ENCODE assay signal across 9 cellular contexts in genomic region chr17:68253426-68253825, GRCh38. TPM values are rescaled to one million over a fixed set of nuclear protein-coding genes. Genes with fewer than 3 reads are reported as not detected.
DNase-seq lines count a peak whose midpoint lies in the region; ATAC-seq and TF ChIP-seq lines count a peak whose summit lies in the region.
"Not testable (repeated sequence)": the region's sequence is repeated elsewhere in the genome, so short reads cannot be mapped to it uniquely, and the experiment has no call there.
"Had no signal": no experiment of that assay in that cellular context is flagged by ENCODE, and none has a peak within 500 bp of the region (broad histone marks: within the 10 kb centered on the region; RNA-seq: fewer than 3 reads in every experiment).

No MANE protein-coding gene starts in this region.

- H3K27me3 ChIP-seq in CD4-positive, CD25-positive, alpha-beta regulatory T cell (ENCODE audit: control insufficient read depth, insufficient read depth, low read length); effector memory CD4-positive, alpha-beta T cell (replicated peaks; ENCODE audit: control insufficient read depth, insufficient read depth, low read length, poor library complexity, severe bottlenecking); stomach: not testable (repeated sequence)

- POLR2A ChIA-PET in activated CD8-positive, alpha-beta T cell treated with anti-CD3 and anti-CD28 coated beads for 36 hours (lab: Charles Lee) = interaction anchor here (0.6 to 1.5 kb wide), 2 partner anchors 48 to 185 kb away, joined by 3 to 4 read pairs; no protein-coding TSS in a partner anchor

- H3K9me3 ChIP-seq in CD4-positive, CD25-positive, alpha-beta regulatory T cell (ENCODE audit: control insufficient read depth in 2 of 2, low read length in 2 of 2); effector memory CD4-positive, alpha-beta T cell (ENCODE audit: control insufficient read depth, low read length); stomach: not testable (repeated sequence)

- not testable (repeated sequence) for TF ChIP-seq CTCF in activated CD8-positive, alpha-beta T cell treated with anti-CD3 and anti-CD28 coated beads for 36 hours (IDR thresholded peaks at IDR 0.05); natural killer cell (IDR thresholded peaks at IDR 0.05); stomach (IDR thresholded peaks at IDR 0.05)

- not testable (repeated sequence) for H3K9me3 Mint-ChIP-seq in CD4-positive, CD25-positive, alpha-beta regulatory T cell; IgD-negative memory B cell; T-helper 1 cell treated with Interleukin-12 subunit alpha and Interleukin-12 subunit beta and Interleukin-4 antibody, amounts not matched to agents 30 μg/mL and 1 μg/mL, for 36 hours; activated CD8-positive, alpha-beta T cell treated with anti-CD3 and anti-CD28 coated beads for 36 hours; activated naive CD4-positive, alpha-beta T cell treated with anti-CD3 and anti-CD28 coated beads, Interleukin-2, amount 10 ng/mL, durations not matched to agents 7 days and 5 days; natural killer cell

- intact Hi-C loops in activated CD8-positive, alpha-beta T cell treated with anti-CD3 and anti-CD28 coated beads for 36 hours (cut with micrococcal nuclease); stomach (cut with DNase I; ENCODE audit: low total_unique reads): not testable (repeated sequence)
- intact Hi-C loops in natural killer cell (cut with micrococcal nuclease) = loop anchor here (1.0 kb wide), 1 partner anchor 16 kb away; no protein-coding TSS in a partner anchor

- DNase-seq in CD4-positive, CD25-positive, alpha-beta regulatory T cell = peak in 2 of 3 donors; percentile 46 to 56
- not testable (repeated sequence) for DNase-seq in activated CD8-positive, alpha-beta T cell treated with anti-CD3 and anti-CD28 coated beads for 36 hours; activated naive CD4-positive, alpha-beta T cell treated with anti-CD3 and anti-CD28 coated beads, Interleukin-2, amount 10 ng/mL, durations not matched to agents 7 days and 5 days; effector memory CD4-positive, alpha-beta T cell; stomach
- DNase-seq in natural killer cell = peak; percentile 67

- TF ChIP-seq EP300 in stomach (IDR thresholded peaks at IDR 0.05) = not testable (repeated sequence)

- H3K36me3 ChIP-seq in CD4-positive, CD25-positive, alpha-beta regulatory T cell (ENCODE audit: control insufficient read depth, insufficient read depth, low read length); effector memory CD4-positive, alpha-beta T cell (ENCODE audit: control insufficient read depth, insufficient read depth, low read length): not testable (repeated sequence)
- H3K36me3 ChIP-seq in stomach = peaks cover 3 to 62% (median 57%) of the 10 kb centered on the region in 4 donors

- peak overlapping the region; percentile 81 to 93 (median 91) for H3K27ac Mint-ChIP-seq in CD4-positive, CD25-positive, alpha-beta regulatory T cell
- H3K27ac Mint-ChIP-seq in IgD-negative memory B cell (peak overlapping the region; percentile 54 to 88 (median 85)), natural killer cell (peak overlapping the region; percentile 97 to 100)
- peak overlapping the region; percentile 71 for H3K27ac Mint-ChIP-seq in T-helper 1 cell treated with Interleukin-12 subunit alpha and Interleukin-12 subunit beta and Interleukin-4 antibody, amounts not matched to agents 30 μg/mL and 1 μg/mL, for 36 hours
- peak overlapping the region; percentile 95 for H3K27ac Mint-ChIP-seq in activated CD8-positive, alpha-beta T cell treated with anti-CD3 and anti-CD28 coated beads for 36 hours
- peak overlapping the region; percentile 90 for H3K27ac Mint-ChIP-seq in activated naive CD4-positive, alpha-beta T cell treated with anti-CD3 and anti-CD28 coated beads, Interleukin-2, amount 10 ng/mL, durations not matched to agents 7 days and 5 days

- peaks cover 34% of the 10 kb centered on the region for H3K36me3 Mint-ChIP-seq in CD4-positive, CD25-positive, alpha-beta regulatory T cell
- not testable (repeated sequence) for H3K36me3 Mint-ChIP-seq in IgD-negative memory B cell, natural killer cell
- peaks cover 57% of the 10 kb centered on the region for H3K36me3 Mint-ChIP-seq in T-helper 1 cell treated with Interleukin-12 subunit alpha and Interleukin-12 subunit beta and Interleukin-4 antibody, amounts not matched to agents 30 μg/mL and 1 μg/mL, for 36 hours (ENCODE audit: low read depth)
- peaks cover 79% of the 10 kb centered on the region for H3K36me3 Mint-ChIP-seq in activated CD8-positive, alpha-beta T cell treated with anti-CD3 and anti-CD28 coated beads for 36 hours (ENCODE audit: low read depth)
- H3K36me3 Mint-ChIP-seq in activated naive CD4-positive, alpha-beta T cell treated with anti-CD3 and anti-CD28 coated beads, Interleukin-2, amount 10 ng/mL, durations not matched to agents 7 days and 5 days = peaks cover 66% of the 10 kb centered on the region

- H3K4me3 ChIP-seq in CD4-positive, CD25-positive, alpha-beta regulatory T cell (ENCODE audit: low read depth, low read length) = peak overlapping the region; percentile 51
- not testable (repeated sequence) for H3K4me3 ChIP-seq in effector memory CD4-positive, alpha-beta T cell (ENCODE audit: insufficient read depth, low read depth, low read length, poor library complexity, severe bottlenecking); stomach

- CTCF ChIA-PET in activated CD8-positive, alpha-beta T cell treated with anti-CD3 and anti-CD28 coated beads for 36 hours (lab: Charles Lee) = interaction anchor here (1.1 kb wide), 1 partner anchor 184 kb away, joined by 3 read pairs; no protein-coding TSS in a partner anchor
- CTCF ChIA-PET in activated naive CD4-positive, alpha-beta T cell treated with anti-CD3 and anti-CD28 coated beads, Interleukin-2, amount 10 ng/mL, durations not matched to agents 7 days and 5 days (lab: Charles Lee) = interaction anchor here (1.8 to 2.3 kb wide), 2 partner anchors 9 to 80 kb away, joined by 7 to 13 read pairs; no protein-coding TSS in a partner anchor

- TF ChIP-seq POLR2A in stomach (IDR thresholded peaks at IDR 0.05) = not testable (repeated sequence)

- H3K27ac ChIP-seq in CD4-positive, CD25-positive, alpha-beta regulatory T cell (ENCODE audit: insufficient read depth, low read length, poor library complexity, severe bottlenecking) = peak overlapping the region; percentile 96
- peak overlapping the region; percentile 14 for H3K27ac ChIP-seq in effector memory CD4-positive, alpha-beta T cell (ENCODE audit: insufficient read depth, low read length, poor library complexity, severe bottlenecking)
- peak overlapping the region in 3 of 5 donors; percentile 10 to 39 (median 27) for H3K27ac ChIP-seq in stomach

- H3K4me1 ChIP-seq in CD4-positive, CD25-positive, alpha-beta regulatory T cell (ENCODE audit: control insufficient read depth, insufficient read depth, low read length, poor library complexity, severe bottlenecking) = peaks cover 86% of the 10 kb centered on the region
- peaks cover 72% of the 10 kb centered on the region for H3K4me1 ChIP-seq in effector memory CD4-positive, alpha-beta T cell (ENCODE audit: control insufficient read depth, insufficient read depth, low read length, poor library complexity, severe bottlenecking)
- H3K4me1 ChIP-seq in stomach = peaks cover 2 to 42% (median 18%) of the 10 kb centered on the region in 4 donors

- ATAC-seq in CD4-positive, CD25-positive, alpha-beta regulatory T cell (ENCODE audit: low read depth in 2 of 2) = peak; percentile 65 to 67
- peak; percentile 42 for ATAC-seq in activated CD8-positive, alpha-beta T cell treated with anti-CD3 and anti-CD28 coated beads for 36 hours
- peak; percentile 68 to 91 (median 78) for ATAC-seq in natural killer cell

- WGBS in stomach, 5 donors = 76 to 82% (median 77%) methylated on average over 7 of the region's 7 CpGs

- H3K4me1 Mint-ChIP-seq in CD4-positive, CD25-positive, alpha-beta regulatory T cell = peaks cover 25 to 95% (median 79%) of the 10 kb centered on the region in 4 donors
- H3K4me1 Mint-ChIP-seq in IgD-negative memory B cell (peaks cover 54 to 63% (median 57%) of the 10 kb centered on the region in 3 donors), natural killer cell (peaks cover 66 to 69% of the 10 kb centered on the region in 2 donors)
- H3K4me1 Mint-ChIP-seq in T-helper 1 cell treated with Interleukin-12 subunit alpha and Interleukin-12 subunit beta and Interleukin-4 antibody, amounts not matched to agents 30 μg/mL and 1 μg/mL, for 36 hours (ENCODE audit: low read depth) = peaks cover 70% of the 10 kb centered on the region
- H3K4me1 Mint-ChIP-seq in activated CD8-positive, alpha-beta T cell treated with anti-CD3 and anti-CD28 coated beads for 36 hours (ENCODE audit: low read depth) = peaks cover 89% of the 10 kb centered on the region
- peaks cover 86% of the 10 kb centered on the region for H3K4me1 Mint-ChIP-seq in activated naive CD4-positive, alpha-beta T cell treated with anti-CD3 and anti-CD28 coated beads, Interleukin-2, amount 10 ng/mL, durations not matched to agents 7 days and 5 days

- peak overlapping the region; percentile 58 to 75 (median 72) for H3K4me3 Mint-ChIP-seq in CD4-positive, CD25-positive, alpha-beta regulatory T cell
- H3K4me3 Mint-ChIP-seq in IgD-negative memory B cell (peak overlapping the region in 1 of 4 donors; percentile 66), natural killer cell (peak overlapping the region; percentile 93)
- H3K4me3 Mint-ChIP-seq in T-helper 1 cell treated with Interleukin-12 subunit alpha and Interleukin-12 subunit beta and Interleukin-4 antibody, amounts not matched to agents 30 μg/mL and 1 μg/mL, for 36 hours = peak overlapping the region; percentile 32
- H3K4me3 Mint-ChIP-seq in activated CD8-positive, alpha-beta T cell treated with anti-CD3 and anti-CD28 coated beads for 36 hours = peak overlapping the region; percentile 28
- H3K4me3 Mint-ChIP-seq in activated naive CD4-positive, alpha-beta T cell treated with anti-CD3 and anti-CD28 coated beads, Interleukin-2, amount 10 ng/mL, durations not matched to agents 7 days and 5 days = peak overlapping the region; percentile 11

- not testable (repeated sequence) for H3K27me3 Mint-ChIP-seq in CD4-positive, CD25-positive, alpha-beta regulatory T cell; IgD-negative memory B cell; T-helper 1 cell treated with Interleukin-12 subunit alpha and Interleukin-12 subunit beta and Interleukin-4 antibody, amounts not matched to agents 30 μg/mL and 1 μg/mL, for 36 hours (ENCODE audit: low read depth); activated CD8-positive, alpha-beta T cell treated with anti-CD3 and anti-CD28 coated beads for 36 hours; activated naive CD4-positive, alpha-beta T cell treated with anti-CD3 and anti-CD28 coated beads, Interleukin-2, amount 10 ng/mL, durations not matched to agents 7 days and 5 days; natural killer cell (ENCODE audit: low read depth in 2 of 2)

RNA-seq across cellular contexts. Expression of gene AMZ2, which starts 5.6 kb away (rescaled TPM):
- 58.6 TPM for total RNA-seq in CD4-positive, CD25-positive, alpha-beta regulatory T cell
- 100 to 1,000 TPM; 102 to 116 (median 114) TPM for polyA plus RNA-seq in CD4-positive, CD25-positive, alpha-beta regulatory T cell
- polyA plus RNA-seq in IgD-negative memory B cell = 80.0 TPM
- 100 to 1,000 TPM; 132 to 141 TPM for total RNA-seq in activated CD8-positive, alpha-beta T cell treated with anti-CD3 and anti-CD28 coated beads for 36 hours
- total RNA-seq in natural killer cell = 100 to 1,000 TPM in 2 of 3 donors, 10 to 100 TPM in 1; 87.0 to 131 (median 107) TPM
- 10 to 100 TPM in 4 of 5 donors, 1 to 10 TPM in 1; 1.2 to 73.2 (median 30.7) TPM for total RNA-seq in stomach
- 10 to 100 TPM; 46.3 to 61.7 (median 47.7) TPM for polyA plus RNA-seq in stomach

RNA-seq across cellular contexts. Expression of gene SLC16A6, which starts 37.5 kb away (rescaled TPM):
- total RNA-seq in CD4-positive, CD25-positive, alpha-beta regulatory T cell = 11.5 TPM
- polyA plus RNA-seq in CD4-positive, CD25-positive, alpha-beta regulatory T cell = 1 to 10 TPM; 1.9 to 5.1 (median 3.0) TPM
- polyA plus RNA-seq in IgD-negative memory B cell (0.33 TPM), stomach (under 1 TPM in 2 of 3 donors, not detected in 1; 0.37 to 0.80 TPM)
- total RNA-seq in activated CD8-positive, alpha-beta T cell treated with anti-CD3 and anti-CD28 coated beads for 36 hours = 1 to 10 TPM; 2.3 to 2.8 TPM
- total RNA-seq in natural killer cell (10 to 100 TPM; 16.5 to 20.9 (median 19.4) TPM), stomach (under 1 TPM in 1 of 5 donors, not detected in 4; 0.92 TPM)
- total RNA-seq: GM23338 had no signal
- polyA plus RNA-seq: GM23338 had no signal

RNA-seq across cellular contexts. Expression of gene ARSG, which starts 37.9 kb away (rescaled TPM):
- total RNA-seq in CD4-positive, CD25-positive, alpha-beta regulatory T cell = 21.8 TPM
- polyA plus RNA-seq in CD4-positive, CD25-positive, alpha-beta regulatory T cell = 10 to 100 TPM; 10.3 to 13.7 (median 12.5) TPM
- 10.6 TPM for polyA plus RNA-seq in IgD-negative memory B cell
- total RNA-seq in activated CD8-positive, alpha-beta T cell treated with anti-CD3 and anti-CD28 coated beads for 36 hours = 1 to 10 TPM; 7.2 to 8.4 TPM
- total RNA-seq in natural killer cell = 10 to 100 TPM; 34.8 to 52.3 (median 39.3) TPM
- 10 to 100 TPM in 2 of 5 donors, 1 to 10 TPM in 2, under 1 TPM in 1; 0.45 to 74.7 (median 7.5) TPM for total RNA-seq in stomach
- polyA plus RNA-seq in stomach = 1 to 10 TPM in 2 of 3 donors, under 1 TPM in 1; 0.56 to 1.7 (median 1.1) TPM

Comparison
In these comparisons a context has a peak if more than half of its experiments do, and no peak if none do; other contexts are left out.
1. H3K27ac ChIP-seq: peak in every context shown above with its lines; median percentile 96 in CD4-positive, CD25-positive, alpha-beta regulatory T cell; 27 in stomach; 14 in effector memory CD4-positive, alpha-beta T cell.